In the genomic region with DNA sequence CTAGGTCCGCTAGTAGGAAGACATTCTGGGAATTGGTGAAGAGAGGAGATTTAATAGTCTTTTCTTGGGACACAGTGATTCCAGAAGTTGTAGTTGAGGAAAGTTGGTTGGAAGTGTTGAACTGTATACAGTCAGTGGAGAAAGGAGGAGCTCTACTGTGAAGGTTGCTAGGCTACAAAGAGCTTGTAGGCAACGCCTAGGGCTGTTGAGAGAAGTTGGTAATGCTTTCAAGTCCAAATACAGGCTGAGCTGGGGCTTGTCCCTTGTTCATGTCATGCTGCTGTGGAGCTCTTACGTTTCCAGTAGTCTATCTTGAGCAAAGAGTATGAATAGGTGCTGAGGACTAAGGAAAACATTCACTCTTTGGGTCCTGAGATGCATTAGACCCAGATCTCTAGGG, we compare ENCODE assay signal across 8 cellular contexts. TPM values are rescaled to one million over a fixed set of nuclear protein-coding genes. Genes with fewer than 3 reads are reported as not detected.
A peak's percentile ranks its signal among the peaks of the same experiment; 100 is the strongest.
DNase-seq lines count a peak whose midpoint lies in the region; ATAC-seq and TF ChIP-seq lines count a peak whose summit lies in the region.

No MANE protein-coding gene starts in this region.

- H3K4me1 Mint-ChIP-seq in activated T-cell treated with anti-CD3 and anti-CD28 coated beads, Interleukin-2, amount 50 U/mL, for 4 hours (ENCODE audit: low read depth): peaks cover 27% of the 10 kb centered on the region
- H3K4me1 Mint-ChIP-seq in activated B cell treated with CpG ODN at 0.5 μM for 24 hours: peaks cover 24% of the 10 kb centered on the region

- intact Hi-C loops in activated B cell treated with CpG ODN at 0.5 μM for 24 hours (cut with micrococcal nuclease): loop anchor here (5.0 to 10.0 kb wide), 2 partner anchors 98 to 690 kb away; a partner anchor contains a TSS
- intact Hi-C loops in left cardiac atrium (cut with DNase I): no loop called here

- H3K27me3 Mint-ChIP-seq in activated T-cell treated with anti-CD3 and anti-CD28 coated beads, Interleukin-2, amount 50 U/mL, for 4 hours (ENCODE audit: low read depth): peaks cover 7% of the 10 kb centered on the region
- H3K27me3 Mint-ChIP-seq in activated B cell treated with CpG ODN at 0.5 μM for 24 hours: peaks cover 8% of the 10 kb centered on the region

- H3K36me3 Mint-ChIP-seq in activated T-cell treated with anti-CD3 and anti-CD28 coated beads, Interleukin-2, amount 50 U/mL, for 4 hours (ENCODE audit: insufficient read depth): peaks cover under 1% of the 10 kb centered on the region
- peaks cover 3% of the 10 kb centered on the region for H3K36me3 Mint-ChIP-seq in activated B cell treated with CpG ODN at 0.5 μM for 24 hours (ENCODE audit: low read depth)

- ATAC-seq in activated T-cell treated with anti-CD3 and anti-CD28 coated beads, Interleukin-2, amount 50 U/mL, for 4 hours: no peak
- ATAC-seq in activated B cell treated with CpG ODN at 0.5 μM for 24 hours (ENCODE audit: low read depth) (no peak), left cardiac atrium (peak; percentile 65 to 83), GM19328 (IDR thresholded peaks at IDR 0.05; ENCODE audit: unreplicated experiment) (no peak)

- peak overlapping the region; percentile 89 for H3K4me3 Mint-ChIP-seq in activated T-cell treated with anti-CD3 and anti-CD28 coated beads, Interleukin-2, amount 50 U/mL, for 4 hours
- H3K4me3 Mint-ChIP-seq in activated B cell treated with CpG ODN at 0.5 μM for 24 hours: peak overlapping the region; percentile 90

- H3K9me3 Mint-ChIP-seq in activated T-cell treated with anti-CD3 and anti-CD28 coated beads, Interleukin-2, amount 50 U/mL, for 4 hours: no peaks in the 10 kb centered on the region
- no peaks in the 10 kb centered on the region for H3K9me3 Mint-ChIP-seq in activated B cell treated with CpG ODN at 0.5 μM for 24 hours

- peak overlapping the region in 4 of 21 experiments; percentile 72 to 89 (median 77) for H3K27ac ChIP-seq in skin epidermis

- H3K27ac Mint-ChIP-seq in activated B cell treated with CpG ODN at 0.5 μM for 24 hours: no peak overlapping the region

- POLR2A ChIA-PET in activated B cell treated with CpG ODN at 0.5 μM for 24 hours (lab: Charles Lee): no interaction called here

- H3K4me3 ChIP-seq in skin epidermis: peak overlapping the region in 6 of 7 experiments; percentile 66 to 83 (median 74)

- no peak for DNase-seq in activated T-cell treated with anti-CD3 and anti-CD28 coated beads, Interleukin-2, amount 50 U/mL, for 4 hours
- DNase-seq in activated T-cell treated with anti-CD3 and anti-CD28 coated beads for 4 hours (no peak), activated B cell treated with CpG ODN at 0.5 μM for 24 hours (no peak), left cardiac atrium (peak; percentile 24), OCI-M2 (lab: John Stamatoyannopoulos, UW; ENCODE audit: unreplicated experiment) (no peak)
- no peak for DNase-seq in activated CD4-positive, alpha-beta T cell treated with anti-CD3 and anti-CD28 coated beads, Interleukin-2, amount 50 U/mL, for 48 hours

- no peak for TF ChIP-seq CTCF in activated B cell treated with CpG ODN at 0.5 μM for 24 hours (IDR thresholded peaks at IDR 0.05)

- CTCF ChIA-PET in activated B cell treated with CpG ODN at 0.5 μM for 24 hours (lab: Charles Lee): no interaction called here

RNA-seq across cellular contexts. Expression of a gene that starts 1.1 kb away (rescaled TPM):
- 1 to 10 TPM; 6.6 to 7.2 (median 6.7) TPM for total RNA-seq in activated T-cell treated with anti-CD3 and anti-CD28 coated beads, Interleukin-2, amount 50 U/mL, for 4 hours
- 16.5 and 17.9 TPM in 2 replicates for total RNA-seq in activated B cell treated with CpG ODN at 0.5 μM for 24 hours
- total RNA-seq in left cardiac atrium: 10 to 100 TPM; 36.9 to 43.8 TPM

Comparison
In these comparisons a context has a peak if more than half of its experiments do, and no peak if none do; other contexts are left out.
1. ATAC-seq: peak in left cardiac atrium (2 of 2); none in activated T-cell treated with anti-CD3 and anti-CD28 coated beads, Interleukin-2, amount 50 U/mL, for 4 hours (0 of 2), activated B cell treated with CpG ODN at 0.5 μM for 24 hours (single experiment) and GM19328 (single experiment).